ENCODE assay signal across 23 cellular contexts in the genomic region with DNA sequence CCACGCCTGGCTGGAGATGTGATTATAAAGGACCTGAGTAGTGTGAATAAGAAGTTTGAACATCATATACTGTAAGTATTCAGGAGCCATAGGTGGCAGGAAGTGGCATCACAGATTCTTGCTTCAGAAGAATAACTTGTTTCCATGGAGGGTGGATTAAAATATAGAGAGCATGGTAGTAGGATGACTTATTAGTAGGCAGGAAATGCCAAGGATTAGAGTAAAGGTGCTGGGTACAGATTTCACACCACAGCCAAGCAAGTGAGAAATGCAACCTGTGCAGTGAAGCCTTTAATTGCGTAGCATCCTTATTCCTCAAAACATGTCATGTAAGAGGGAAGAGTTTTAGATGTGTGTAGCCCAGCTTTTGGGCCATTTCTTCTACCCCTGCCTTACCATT. TPM values are rescaled to one million over a fixed set of nuclear protein-coding genes. Genes with fewer than 3 reads are reported as not detected.
DNase-seq lines count a peak whose midpoint lies in the region; ATAC-seq and TF ChIP-seq lines count a peak whose summit lies in the region.
"Had no signal": no experiment of that assay in that cellular context is flagged by ENCODE, and none has a peak within 500 bp of the region (broad histone marks: within the 10 kb centered on the region; RNA-seq: fewer than 3 reads in every experiment).

No MANE protein-coding gene starts in this region.

- no CpG with 5 or more reads among the region's 2 CpGs for WGBS in trophoblast cell (ENCODE audit: extremely low coverage, insufficient coverage, insufficient read length)

- H3K14ac ChIP-seq in trophoblast cell (ENCODE audit: low read length) = no peak overlapping the region

- H3K27me3 Mint-ChIP-seq in CD4-positive, CD25-positive, alpha-beta regulatory T cell = no peaks in the 10 kb centered on the region

- no peak overlapping the region for H3K4me2 ChIP-seq in trophoblast cell (ENCODE audit: low read length)
- H3K4me2 ChIP-seq: A549 had no signal

- TF ChIP-seq CTCF in epithelial cell of esophagus (IDR thresholded peaks at IDR 0.05; ENCODE audit: insufficient read depth, low read depth, low read length, missing control alignments) = no peak

- no peak overlapping the region for H3K27ac ChIP-seq in CD4-positive, CD25-positive, alpha-beta regulatory T cell (ENCODE audit: insufficient read depth, low read length, poor library complexity, severe bottlenecking)
- no peak overlapping the region for H3K27ac ChIP-seq in trophoblast cell (ENCODE audit: low read depth, low read length)
- H3K27ac ChIP-seq: A549 had no signal

- peaks cover 10% of the 10 kb centered on the region for H3K4me1 ChIP-seq in CD4-positive, CD25-positive, alpha-beta regulatory T cell (ENCODE audit: control insufficient read depth, insufficient read depth, low read length, poor library complexity, severe bottlenecking)
- peaks cover 0 to 2% of the 10 kb centered on the region in 2 experiments for H3K4me1 ChIP-seq in trophoblast cell (ENCODE audit: control insufficient read depth in 1 of 2, insufficient read depth in 2 of 2, low read length in 2 of 2)
- H3K4me1 ChIP-seq: A549, BE2C, HAP-1 had no signal

- H3K4me3 Mint-ChIP-seq in CD4-positive, CD25-positive, alpha-beta regulatory T cell = no peak overlapping the region
- H3K4me3 Mint-ChIP-seq: CD8-positive, alpha-beta T cell; HFFc6 had no signal

- H2AK5ac ChIP-seq in trophoblast cell (ENCODE audit: low read length) = no peak overlapping the region

- peak overlapping the region; percentile 26 to 68 (median 65) for H3K27ac Mint-ChIP-seq in CD4-positive, CD25-positive, alpha-beta regulatory T cell
- H3K27ac Mint-ChIP-seq: CD8-positive, alpha-beta T cell; HFFc6 had no signal

- no peak overlapping the region for H4K8ac ChIP-seq in trophoblast cell (ENCODE audit: low read depth, low read length)

- H4K91ac ChIP-seq in trophoblast cell (ENCODE audit: low read depth, low read length) = no peak overlapping the region

- no peak overlapping the region for H3K23ac ChIP-seq in trophoblast cell (ENCODE audit: low read length)

- peaks cover 12 to 21% (median 17%) of the 10 kb centered on the region in 4 donors for H3K4me1 Mint-ChIP-seq in CD4-positive, CD25-positive, alpha-beta regulatory T cell

- H3K27me3 ChIP-seq in CD4-positive, CD25-positive, alpha-beta regulatory T cell (ENCODE audit: control insufficient read depth, insufficient read depth, low read length) = no peaks in the 10 kb centered on the region
- no peaks in the 10 kb centered on the region for H3K27me3 ChIP-seq in trophoblast cell (ENCODE audit: insufficient read depth, low read length)
- H3K27me3 ChIP-seq: BE2C had no signal

- peaks cover 27% of the 10 kb centered on the region for H3K36me3 Mint-ChIP-seq in CD4-positive, CD25-positive, alpha-beta regulatory T cell

- H2BK120ac ChIP-seq in trophoblast cell (ENCODE audit: insufficient read depth, low read length, poor library complexity) = no peak overlapping the region

- no peak overlapping the region for H3K9ac ChIP-seq in trophoblast cell (ENCODE audit: low read length)

- H3K9me3 ChIP-seq in CD4-positive, CD25-positive, alpha-beta regulatory T cell (ENCODE audit: control insufficient read depth in 2 of 2, low read length in 2 of 2) = no peaks in the 10 kb centered on the region
- H3K9me3 ChIP-seq in trophoblast cell (ENCODE audit: insufficient read depth, low read depth, low read length) = no peaks in the 10 kb centered on the region
- H3K9me3 ChIP-seq: A549, BE2C, Caco-2, HAP-1 had no signal

- peaks cover 4% of the 10 kb centered on the region for H3K36me3 ChIP-seq in CD4-positive, CD25-positive, alpha-beta regulatory T cell (ENCODE audit: control insufficient read depth, insufficient read depth, low read length)
- H3K36me3 ChIP-seq in trophoblast cell (ENCODE audit: control insufficient read depth in 1 of 2, insufficient read depth in 2 of 2, low read length in 2 of 2) = peaks cover 6 to 7% of the 10 kb centered on the region in 2 experiments
- H3K36me3 ChIP-seq: HAP-1 had no signal

- no peak overlapping the region for H2BK5ac ChIP-seq in trophoblast cell (ENCODE audit: low read depth, low read length, poor library complexity)

- H2AFZ ChIP-seq in trophoblast cell (ENCODE audit: insufficient read depth, low read length, poor library complexity) = no peak overlapping the region

- no peak overlapping the region for H4K12ac ChIP-seq in trophoblast cell (ENCODE audit: low read depth, low read length)

- no peak overlapping the region for H2BK12ac ChIP-seq in trophoblast cell (ENCODE audit: low read length)

- H3K18ac ChIP-seq in trophoblast cell (ENCODE audit: low read length) = no peak overlapping the region

- DNase-seq in CD4-positive, CD25-positive, alpha-beta regulatory T cell = peak in 1 of 3 donors; percentile 9
- peak; percentile 15 for DNase-seq in Jurkat, Clone E6-1 (ENCODE audit: low read depth, low spot score)
- DNase-seq in epithelial cell of esophagus (ENCODE audit: low read depth) (peak; percentile 56), kidney tubule cell (ENCODE audit: low spot score) (peak; percentile 63), trophoblast cell (no peak)
- DNase-seq in stimulated activated CD4-positive, alpha-beta T cell treated with anti-CD3 and anti-CD28 coated beads, Interleukin-15, amount 100 ng/mL, for 24 hours = no peak
- DNase-seq: 8988T; ACHN; AML-193; BE2C; C1 segment of cervical spinal cord; Caco-2; CD8-positive, alpha-beta T cell; DMS153; DND-41; GF-D8; GOT3; HFFc6 had no signal

- H3K9me3 Mint-ChIP-seq in CD4-positive, CD25-positive, alpha-beta regulatory T cell = no peaks in the 10 kb centered on the region
- H3K9me3 Mint-ChIP-seq: CD8-positive, alpha-beta T cell; HFFc6 had no signal

- no peaks in the 10 kb centered on the region for H3K79me2 ChIP-seq in trophoblast cell (ENCODE audit: control insufficient read depth, insufficient read depth, low read length, poor library complexity)

- H3K79me1 ChIP-seq in trophoblast cell (ENCODE audit: low read length) = no peaks in the 10 kb centered on the region

- H3K4me3 ChIP-seq in CD4-positive, CD25-positive, alpha-beta regulatory T cell (ENCODE audit: low read depth, low read length) = no peak overlapping the region
- H3K4me3 ChIP-seq in Jurkat, Clone E6-1 (ENCODE audit: low read length) = no peak overlapping the region
- no peak overlapping the region for H3K4me3 ChIP-seq in epithelial cell of esophagus (ENCODE audit: low read length)
- H3K4me3 ChIP-seq in trophoblast cell (ENCODE audit: low read depth, low read length) = no peak overlapping the region
- H3K4me3 ChIP-seq: A549, HAP-1 had no signal

- no peak overlapping the region for H3K4ac ChIP-seq in trophoblast cell (ENCODE audit: low read depth, low read length)

- no peak for ATAC-seq in CD4-positive, CD25-positive, alpha-beta regulatory T cell (ENCODE audit: low read depth in 2 of 2)
- ATAC-seq in activated CD4-positive, CD25-positive, alpha-beta regulatory T cell treated with anti-CD3 and anti-CD28 coated beads, Interleukin-2, amount 50 U/mL, for 24 hours = no peak
- ATAC-seq in GM21786 (IDR thresholded peaks at IDR 0.05; ENCODE audit: unreplicated experiment) = no peak
- ATAC-seq: A549; CD8-positive, alpha-beta T cell had no signal

RNA-seq across cellular contexts. Expression of a gene that starts 30.8 kb away (rescaled TPM):
- 19.3 TPM for total RNA-seq in CD4-positive, CD25-positive, alpha-beta regulatory T cell
- 1 to 10 TPM; 2.5 to 5.3 (median 3.8) TPM for polyA plus RNA-seq in CD4-positive, CD25-positive, alpha-beta regulatory T cell
- 49.5 TPM for polyA plus RNA-seq in Jurkat, Clone E6-1 (2012; ENCODE audit: insufficient read depth, insufficient read length)
- polyA plus RNA-seq in trophoblast cell (2013) = 31.1 and 31.8 TPM in 2 replicates

RNA-seq across cellular contexts. Expression of a gene that starts 31.1 kb away (rescaled TPM):
- 44.6 TPM for total RNA-seq in CD4-positive, CD25-positive, alpha-beta regulatory T cell
- 10 to 100 TPM; 37.0 to 46.7 (median 42.3) TPM for polyA plus RNA-seq in CD4-positive, CD25-positive, alpha-beta regulatory T cell
- 74.1 TPM for polyA plus RNA-seq in Jurkat, Clone E6-1 (2012; ENCODE audit: insufficient read depth, insufficient read length)
- 41.3 and 44.5 TPM in 2 replicates for polyA plus RNA-seq in trophoblast cell (2013)

RNA-seq across cellular contexts. Expression of a gene that starts 42.4 kb away (rescaled TPM):
- 2.2 TPM for total RNA-seq in CD4-positive, CD25-positive, alpha-beta regulatory T cell
- polyA plus RNA-seq in CD4-positive, CD25-positive, alpha-beta regulatory T cell = under 1 TPM in 3 of 4 donors, not detected in 1; 0.05 to 0.13 (median 0.05) TPM
- 1.00 TPM for polyA plus RNA-seq in Jurkat, Clone E6-1 (2012; ENCODE audit: insufficient read depth, insufficient read length)
- 0.31 and 0.39 TPM in 2 replicates for polyA plus RNA-seq in trophoblast cell (2013)
- total RNA-seq: G401 had no signal

RNA-seq across cellular contexts. Expression of a gene that starts 57.6 kb away (rescaled TPM):
- total RNA-seq in CD4-positive, CD25-positive, alpha-beta regulatory T cell = not detected
- polyA plus RNA-seq in CD4-positive, CD25-positive, alpha-beta regulatory T cell = not detected
- not detected for polyA plus RNA-seq in Jurkat, Clone E6-1 (2012; ENCODE audit: insufficient read depth, insufficient read length)
- polyA plus RNA-seq in trophoblast cell (2013) = 0.01 TPM in 1 of 2 replicates, not detected in the other
- total RNA-seq: Caco-2; CD8-positive, alpha-beta T cell; G401; HFFc6 had no signal

Comparison
In these comparisons a context has a peak if more than half of its experiments do, and no peak if none do; other contexts are left out.
1. DNase-seq: peak in Jurkat, Clone E6-1 (single experiment), epithelial cell of esophagus (single experiment) and kidney tubule cell (single experiment); none in stimulated activated CD4-positive, alpha-beta T cell treated with anti-CD3 and anti-CD28 coated beads, Interleukin-15, amount 100 ng/mL, for 24 hours (single experiment) and trophoblast cell (0 of 2).